Comparison of ENCODE assay signal across 8 cellular contexts in the genomic region with DNA sequence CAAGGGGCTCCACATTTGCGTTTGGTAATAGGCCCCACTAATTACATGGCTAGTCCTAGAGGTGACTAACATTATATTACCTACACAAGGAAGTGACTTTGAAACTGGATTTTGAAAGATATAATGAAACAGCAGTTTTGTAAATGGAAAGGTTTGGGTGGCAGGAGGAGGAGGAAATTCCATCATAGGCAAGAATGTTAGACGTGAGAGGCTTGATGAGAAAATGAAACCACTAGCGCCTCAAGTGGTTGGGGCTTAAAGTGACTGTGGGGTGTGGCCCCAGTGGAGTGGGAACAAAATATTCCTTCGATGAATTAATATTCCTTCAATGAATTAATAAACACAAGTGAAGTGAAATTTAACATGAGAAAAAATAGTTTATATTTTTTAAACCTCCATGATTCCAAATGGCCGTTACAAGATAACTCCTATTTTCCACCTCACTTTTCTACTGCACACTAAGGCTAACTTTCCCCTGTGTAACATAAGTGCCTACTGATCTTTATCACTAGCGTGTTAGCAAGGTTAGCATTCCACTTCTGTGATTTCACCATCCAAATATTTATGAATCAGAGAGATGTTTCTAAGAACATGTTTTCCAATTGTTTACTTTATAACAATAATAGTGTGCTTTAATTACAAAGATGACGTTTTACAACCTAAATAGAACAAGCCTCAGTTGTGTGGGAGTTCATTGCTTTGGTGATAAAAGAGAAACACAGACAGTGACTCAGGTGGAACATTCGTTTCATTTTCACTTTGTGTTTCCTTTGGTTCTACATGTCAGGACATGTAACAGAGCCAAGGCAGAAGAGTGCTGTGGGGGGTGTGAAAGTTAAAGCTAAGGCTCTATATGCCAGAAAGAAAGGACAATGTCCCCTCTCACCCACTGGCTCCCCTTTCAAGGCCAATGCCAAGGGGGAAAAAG. TPM values are rescaled to one million over a fixed set of nuclear protein-coding genes. Genes with fewer than 3 reads are reported as not detected.
DNase-seq lines count a peak whose midpoint lies in the region; ATAC-seq, FAIRE-seq and TF ChIP-seq lines count a peak whose summit lies in the region.

No MANE protein-coding gene starts in this region.

- CTCF ChIA-PET in BJ (lab: Yijun Ruan, JAX): interaction anchor here (1.2 to 2.1 kb wide), 3 partner anchors 13 to 119 kb away, joined by 4 to 10 read pairs (median 7); a partner anchor contains a TSS

- H3K36me3 ChIP-seq in BJ (ENCODE audit: control insufficient read depth, insufficient read depth, low read length): no peaks in the 10 kb centered on the region

- H3K4me3 ChIP-seq in BJ (ENCODE audit: low read depth, low read length): 0 out of 2 replicates have a peak overlapping the region, but pooled peaks have one; percentile 4

- H3K27me3 Mint-ChIP-seq in stimulated activated naive B cell treated with anti-CD40 and anti-IgM and Interleukin-4, amounts not matched to agents 10 μg/mL and 1 μg/mL and 100 μg/mL, for 72 hours: peaks cover 17% of the 10 kb centered on the region in 2 donors

- H3K4me3 Mint-ChIP-seq in stimulated activated naive B cell treated with anti-CD40 and anti-IgM and Interleukin-4, amounts not matched to agents 10 μg/mL and 1 μg/mL and 100 μg/mL, for 72 hours: peak overlapping the region; percentile 36 to 56

- peaks cover 9 to 15% of the 10 kb centered on the region in 2 donors for H3K4me1 Mint-ChIP-seq in stimulated activated naive B cell treated with anti-CD40 and anti-IgM and Interleukin-4, amounts not matched to agents 10 μg/mL and 1 μg/mL and 100 μg/mL, for 72 hours

- TF ChIP-seq CTCF in BJ (IDR thresholded peaks at IDR 0.05; ENCODE audit: insufficient read depth, low read depth, low read length): peak; percentile 61

- DNase-seq in BJ (ENCODE audit: low read depth) (peak; percentile 98), NOMO-1 treated with DMSO at 0.1 percent for 48 hours (lab: John Stamatoyannopoulos, UW; ENCODE audit: unreplicated experiment) (peak; percentile 49), epidermal melanocyte (ENCODE audit: insufficient read length, low spot score) (no peak)
- peak; percentile 22 for DNase-seq in activated naive CD8-positive, alpha-beta T cell treated with anti-CD3 and anti-CD28 coated beads, Interleukin-2, amount 50 U/mL, for 16 hours (ENCODE audit: low read depth, low spot score)
- DNase-seq in stimulated activated naive B cell treated with anti-CD40 and anti-IgM and Interleukin-4, amounts not matched to agents 10 μg/mL and 1 μg/mL and 100 μg/mL, for 72 hours: no peak

- H3K9me3 Mint-ChIP-seq in stimulated activated naive B cell treated with anti-CD40 and anti-IgM and Interleukin-4, amounts not matched to agents 10 μg/mL and 1 μg/mL and 100 μg/mL, for 72 hours: no peaks in the 10 kb centered on the region

- POLR2A ChIA-PET in BJ (lab: Charles Lee): no interaction called here

- H3K36me3 Mint-ChIP-seq in stimulated activated naive B cell treated with anti-CD40 and anti-IgM and Interleukin-4, amounts not matched to agents 10 μg/mL and 1 μg/mL and 100 μg/mL, for 72 hours: no peaks in the 10 kb centered on the region

- peaks cover 9% of the 10 kb centered on the region for H3K27me3 ChIP-seq in BJ (ENCODE audit: control insufficient read depth, insufficient read depth, low read length)

- peak; percentile 93 for ATAC-seq in GM18861 (IDR thresholded peaks at IDR 0.05; ENCODE audit: unreplicated experiment)
- peak; percentile 83 for ATAC-seq in HG03039 (IDR thresholded peaks at IDR 0.05; ENCODE audit: unreplicated experiment)
- peak; percentile 98 for ATAC-seq in stimulated activated naive B cell treated with anti-CD40 and anti-IgM and Interleukin-4, amounts not matched to agents 10 μg/mL and 1 μg/mL and 100 μg/mL, for 72 hours (replicated peaks)

- H3K27ac Mint-ChIP-seq in stimulated activated naive B cell treated with anti-CD40 and anti-IgM and Interleukin-4, amounts not matched to agents 10 μg/mL and 1 μg/mL and 100 μg/mL, for 72 hours: peak overlapping the region; percentile 91

- peak; percentile 61 for FAIRE-seq in islet of Langerhans (lab: Jason Lieb, UNC)

RNA-seq across cellular contexts. Expression of a gene that starts 12.5 kb away (rescaled TPM):
- 4.5 and 5.6 TPM in 2 replicates for polyA plus RNA-seq in BJ (2011; rRNA removed)
- 13.0 and 13.7 TPM in 2 replicates for polyA minus RNA-seq in BJ (2011; rRNA and poly(A)+ RNA removed)

Comparison
In these comparisons a context has a peak if more than half of its experiments do, and no peak if none do; other contexts are left out.
1. DNase-seq: peak in BJ (single experiment), NOMO-1 treated with DMSO at 0.1 percent for 48 hours (single experiment) and activated naive CD8-positive, alpha-beta T cell treated with anti-CD3 and anti-CD28 coated beads, Interleukin-2, amount 50 U/mL, for 16 hours (single experiment); none in stimulated activated naive B cell treated with anti-CD40 and anti-IgM and Interleukin-4, amounts not matched to agents 10 μg/mL and 1 μg/mL and 100 μg/mL, for 72 hours (single experiment) and epidermal melanocyte (single experiment).
2. Peak in every context shown above with its lines, with median percentiles within 50 percentile points of each other: ATAC-seq.